23 cellular contexts compared by ENCODE assay signal in genomic region chr2:96120991-96121390, GRCh38. TPM values are rescaled to one million over a fixed set of nuclear protein-coding genes. Genes with fewer than 3 reads are reported as not detected.
"Had no signal": no experiment of that assay in that cellular context is flagged by ENCODE, and none has a peak within 500 bp of the region (broad histone marks: within the 10 kb centered on the region; RNA-seq: fewer than 3 reads in every experiment).

No MANE protein-coding gene starts in this region.

- DNase-seq: effector memory CD4-positive, alpha-beta T cell; hippocampal formation; kidney glomerular epithelial cell; mammary epithelial cell; naive thymus-derived CD4-positive, alpha-beta T cell; nephron progenitor cell; ovary; right cardiac atrium; small intestine; stimulated activated CD4-positive, alpha-beta T cell treated with anti-CD3 and anti-CD28 coated beads, Interleukin-12 subunit alpha, Interleukin-12 subunit beta, amount 100 ng/mL, for 4 hours; stimulated activated CD4-positive, alpha-beta T cell treated with anti-CD3 and anti-CD28 coated beads, Interleukin-2, amount 100 ng/mL, for 48 hours; stimulated activated naive CD8-positive, alpha-beta T cell treated with anti-CD3 and anti-CD28 coated beads, Interleukin-15, Interleukin-2, amounts not matched to agents 100 U/mL and 50 U/mL, for 24 hours; thyroid gland had no signal

- ATAC-seq: esophagus mucosa; heart left ventricle; naive thymus-derived CD4-positive, alpha-beta T cell; right cardiac atrium; stimulated activated naive CD8-positive, alpha-beta T cell treated with anti-CD3 and anti-CD28 coated beads, Interleukin-15, Interleukin-2, amounts not matched to agents 100 U/mL and 50 U/mL, for 24 hours had no signal

- FAIRE-seq: endometrium, frontal cortex, small intestine had no signal

- H3K9me3 Mint-ChIP-seq: nephron progenitor cell, type B pancreatic cell had no signal

- H3K4me3 ChIP-seq: heart left ventricle, ovary, suprapubic skin, thyroid gland had no signal

- H3K36me3 Mint-ChIP-seq: type B pancreatic cell had no signal

- H3K27ac ChIP-seq: heart left ventricle, ovary, suprapubic skin, thyroid gland had no signal

- H3K4me3 Mint-ChIP-seq: nephron progenitor cell, type B pancreatic cell had no signal

- H3K36me3 ChIP-seq: heart left ventricle, ovary, suprapubic skin, thyroid gland had no signal

- H3K9me3 ChIP-seq: heart left ventricle, ovary, suprapubic skin, thyroid gland had no signal

- H3K27ac Mint-ChIP-seq: nephron progenitor cell, type B pancreatic cell had no signal

RNA-seq across cellular contexts. Expression of gene ADRA2B, which starts 4.6 kb away (rescaled TPM):
- total RNA-seq: esophagus mucosa, fibroblast of lung, glomerular endothelial cell had no signal
- polyA plus RNA-seq: naive thymus-derived CD4-positive, alpha-beta T cell had no signal

RNA-seq across cellular contexts. Expression of gene ASTL, which starts 17.3 kb away (rescaled TPM):
- total RNA-seq: fibroblast of lung, frontal cortex, glomerular endothelial cell, heart left ventricle, mesenteric fat pad, posterior vena cava, right cardiac atrium, thyroid gland had no signal
- polyA plus RNA-seq: fibroblast of lung, mammary epithelial cell, right cardiac atrium, small intestine had no signal
